ENCODE assay signal across 2 cellular contexts in the genomic region with DNA sequence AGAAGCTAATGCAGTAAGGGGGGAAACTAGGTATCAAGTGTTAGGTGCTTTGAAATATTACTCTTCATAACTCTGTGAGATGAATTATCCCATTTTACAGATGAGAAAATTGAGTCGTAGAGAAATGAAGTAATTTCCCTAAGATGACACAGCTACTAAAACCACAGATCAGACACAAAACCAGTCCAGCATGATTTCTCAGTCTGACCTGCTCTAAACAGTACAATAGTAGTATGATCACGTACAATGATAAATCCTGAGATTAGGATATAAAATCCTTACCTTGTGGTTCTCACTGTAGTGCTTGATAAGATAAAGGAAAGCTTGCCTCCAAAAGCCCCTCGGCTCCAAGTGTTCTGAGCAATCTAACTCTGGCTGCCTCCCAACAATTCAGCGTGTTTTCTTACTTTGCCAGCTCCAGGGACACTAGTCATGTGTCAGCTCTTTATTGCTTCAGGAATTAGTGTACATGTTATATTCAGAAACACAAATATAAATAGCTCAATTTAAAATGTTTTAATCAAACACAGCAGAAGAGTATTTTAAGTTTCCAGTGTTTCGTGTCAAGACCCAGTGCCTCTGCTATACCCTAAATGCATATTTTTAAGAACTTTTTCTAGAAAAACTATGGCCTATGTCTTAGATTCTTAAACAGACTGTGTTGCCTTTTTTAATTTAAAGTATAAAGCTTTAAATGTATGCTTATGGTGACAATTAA.
TF ChIP-seq lines count a peak whose summit lies in the region.

No MANE protein-coding gene starts in this region.

TF ChIP-seq in IMR-90, 13 proteins besides CTCF, POLR2A, EP300 and RAD21:
- no peak for TF ChIP-seq BHLHE40 (IDR thresholded peaks at IDR 0.05; ENCODE audit: low read depth, low read length)
- TF ChIP-seq, protein P1, sequence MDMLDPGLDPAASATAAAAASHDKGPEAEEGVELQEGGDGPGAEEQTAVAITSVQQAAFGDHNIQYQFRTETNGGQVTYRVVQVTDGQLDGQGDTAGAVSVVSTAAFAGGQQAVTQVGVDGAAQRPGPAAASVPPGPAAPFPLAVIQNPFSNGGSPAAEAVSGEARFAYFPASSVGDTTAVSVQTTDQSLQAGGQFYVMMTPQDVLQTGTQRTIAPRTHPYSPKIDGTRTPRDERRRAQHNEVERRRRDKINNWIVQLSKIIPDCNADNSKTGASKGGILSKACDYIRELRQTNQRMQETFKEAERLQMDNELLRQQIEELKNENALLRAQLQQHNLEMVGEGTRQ (IDR thresholded peaks at IDR 0.05; ENCODE audit: low read depth, low read length), result no peak
- no peak for TF ChIP-seq CHD1 (IDR thresholded peaks at IDR 0.05; ENCODE audit: low read depth, low read length)
- TF ChIP-seq, protein P2, sequence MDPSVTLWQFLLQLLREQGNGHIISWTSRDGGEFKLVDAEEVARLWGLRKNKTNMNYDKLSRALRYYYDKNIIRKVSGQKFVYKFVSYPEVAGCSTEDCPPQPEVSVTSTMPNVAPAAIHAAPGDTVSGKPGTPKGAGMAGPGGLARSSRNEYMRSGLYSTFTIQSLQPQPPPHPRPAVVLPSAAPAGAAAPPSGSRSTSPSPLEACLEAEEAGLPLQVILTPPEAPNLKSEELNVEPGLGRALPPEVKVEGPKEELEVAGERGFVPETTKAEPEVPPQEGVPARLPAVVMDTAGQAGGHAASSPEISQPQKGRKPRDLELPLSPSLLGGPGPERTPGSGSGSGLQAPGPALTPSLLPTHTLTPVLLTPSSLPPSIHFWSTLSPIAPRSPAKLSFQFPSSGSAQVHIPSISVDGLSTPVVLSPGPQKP (IDR thresholded peaks at IDR 0.05; ENCODE audit: borderline replicate concordance, low read depth, low read length), result no peak
- TF ChIP-seq MAFK (IDR thresholded peaks at IDR 0.05; ENCODE audit: low read depth, low read length), result no peak
- TF ChIP-seq NFE2L2 (IDR thresholded peaks at IDR 0.05; ENCODE audit: low read depth, low read length), result no peak
- TF ChIP-seq FOS (IDR thresholded peaks at IDR 0.05; ENCODE audit: low read depth, low read length), result no peak
- no peak for TF ChIP-seq RFX5 (IDR thresholded peaks at IDR 0.05; ENCODE audit: low read depth, low read length)
- no peak for TF ChIP-seq MAZ (IDR thresholded peaks at IDR 0.05; ENCODE audit: borderline replicate concordance, low read depth, low read length)
- no peak for TF ChIP-seq SMC3 (IDR thresholded peaks at IDR 0.05; ENCODE audit: low read depth, low read length)
- no peak for TF ChIP-seq MXI1 (IDR thresholded peaks at IDR 0.05; ENCODE audit: borderline replicate concordance, low read depth, low read length)
- no peak for TF ChIP-seq CEBPB (IDR thresholded peaks at IDR 0.05; ENCODE audit: low read depth, low read length)
- no peak for TF ChIP-seq RCOR1 (IDR thresholded peaks at IDR 0.05; ENCODE audit: insufficient replicate concordance, low read length)
TF ChIP-seq in IMR-90: peak in this region for 0.

TF ChIP-seq in GM12878, 131 proteins besides CTCF, POLR2A, EP300 and RAD21:
- TF ChIP-seq ZBTB4 (CRISPR knock-in tag; IDR thresholded peaks at IDR 0.05) (no peak), TBL1XR1 (IDR thresholded peaks at IDR 0.05; ENCODE audit: low read depth, low read length) (no peak), SUPT20H (IDR thresholded peaks at IDR 0.05; ENCODE audit: borderline replicate concordance, control insufficient read depth, low read depth, low read length) (no peak), LARP7 (IDR thresholded peaks at IDR 0.05) (no peak), HCFC1 (IDR thresholded peaks at IDR 0.05; ENCODE audit: low read length) (no peak), ZNF207 (IDR thresholded peaks at IDR 0.05; ENCODE audit: borderline replicate concordance) (no peak), IKZF1 (conservative IDR thresholded peaks at IDR 0.05) (no peak), ZNF217 (IDR thresholded peaks at IDR 0.05) (peak; percentile 72; the same call in 1 of the 2 replicates), ZNF24 (IDR thresholded peaks at IDR 0.05) (0 out of 2 replicates have a peak, but pooled peaks have one; percentile 24), PML (IDR thresholded peaks at IDR 0.05; ENCODE audit: low read length) (no peak), CREM (IDR thresholded peaks at IDR 0.05; ENCODE audit: low read depth) (no peak), STAT3 (IDR thresholded peaks at IDR 0.05; ENCODE audit: low read depth, low read length) (no peak), E2F8 (IDR thresholded peaks at IDR 0.05; ENCODE audit: low read depth, partially characterized antibody) (no peak), SRF (IDR thresholded peaks at IDR 0.05; ENCODE audit: low read depth in 2 of 2, low read length in 2 of 2) (no peak), RUNX3 (IDR thresholded peaks at IDR 0.05; ENCODE audit: low read length) (peak; percentile 44; the same call in 1 of the 2 replicates), JUNB (IDR thresholded peaks at IDR 0.05) (0 out of 2 replicates have a peak, but pooled peaks have one; percentile 16), ZNF687 (IDR thresholded peaks at IDR 0.05) (no peak)
- TF ChIP-seq, protein P3, sequence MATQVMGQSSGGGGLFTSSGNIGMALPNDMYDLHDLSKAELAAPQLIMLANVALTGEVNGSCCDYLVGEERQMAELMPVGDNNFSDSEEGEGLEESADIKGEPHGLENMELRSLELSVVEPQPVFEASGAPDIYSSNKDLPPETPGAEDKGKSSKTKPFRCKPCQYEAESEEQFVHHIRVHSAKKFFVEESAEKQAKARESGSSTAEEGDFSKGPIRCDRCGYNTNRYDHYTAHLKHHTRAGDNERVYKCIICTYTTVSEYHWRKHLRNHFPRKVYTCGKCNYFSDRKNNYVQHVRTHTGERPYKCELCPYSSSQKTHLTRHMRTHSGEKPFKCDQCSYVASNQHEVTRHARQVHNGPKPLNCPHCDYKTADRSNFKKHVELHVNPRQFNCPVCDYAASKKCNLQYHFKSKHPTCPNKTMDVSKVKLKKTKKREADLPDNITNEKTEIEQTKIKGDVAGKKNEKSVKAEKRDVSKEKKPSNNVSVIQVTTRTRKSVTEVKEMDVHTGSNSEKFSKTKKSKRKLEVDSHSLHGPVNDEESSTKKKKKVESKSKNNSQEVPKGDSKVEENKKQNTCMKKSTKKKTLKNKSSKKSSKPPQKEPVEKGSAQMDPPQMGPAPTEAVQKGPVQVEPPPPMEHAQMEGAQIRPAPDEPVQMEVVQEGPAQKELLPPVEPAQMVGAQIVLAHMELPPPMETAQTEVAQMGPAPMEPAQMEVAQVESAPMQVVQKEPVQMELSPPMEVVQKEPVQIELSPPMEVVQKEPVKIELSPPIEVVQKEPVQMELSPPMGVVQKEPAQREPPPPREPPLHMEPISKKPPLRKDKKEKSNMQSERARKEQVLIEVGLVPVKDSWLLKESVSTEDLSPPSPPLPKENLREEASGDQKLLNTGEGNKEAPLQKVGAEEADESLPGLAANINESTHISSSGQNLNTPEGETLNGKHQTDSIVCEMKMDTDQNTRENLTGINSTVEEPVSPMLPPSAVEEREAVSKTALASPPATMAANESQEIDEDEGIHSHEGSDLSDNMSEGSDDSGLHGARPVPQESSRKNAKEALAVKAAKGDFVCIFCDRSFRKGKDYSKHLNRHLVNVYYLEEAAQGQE (IDR thresholded peaks at IDR 0.05; ENCODE audit: low read depth, low read length), result no peak
